In the genomic region with DNA sequence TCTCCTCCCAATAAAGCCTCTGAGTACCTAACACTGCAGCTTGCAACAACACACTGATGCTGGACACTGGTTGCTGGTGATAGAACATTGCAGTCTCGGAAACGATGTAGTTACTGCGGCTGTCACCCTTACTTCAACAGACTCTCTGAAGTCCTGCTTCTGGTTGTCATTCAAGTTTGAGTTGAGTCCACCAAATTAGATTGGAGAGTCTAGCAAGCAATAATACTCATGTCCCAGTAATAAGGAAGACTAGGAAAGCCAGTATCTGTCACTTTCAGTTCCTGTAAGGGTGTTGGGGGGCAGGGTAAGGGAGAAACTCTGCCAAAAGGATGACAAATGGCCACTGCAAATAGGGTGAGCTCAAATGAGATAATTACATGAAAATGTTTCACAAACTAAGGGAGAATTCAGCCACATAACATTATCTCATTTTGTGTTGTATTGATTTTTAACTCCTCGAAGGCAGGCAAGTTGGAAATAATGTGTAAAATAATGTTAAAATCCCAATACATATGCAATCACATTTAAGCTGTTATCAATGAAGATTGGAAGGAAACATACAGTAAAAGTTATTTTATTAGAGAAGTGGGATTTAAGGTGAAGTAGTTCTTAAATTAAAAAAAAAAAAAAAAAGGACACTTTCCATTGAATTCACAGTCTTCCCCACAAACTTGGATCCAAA, we compare ENCODE assay signal across 1 cellular context.
TF ChIP-seq lines count a peak whose summit lies in the region.

No MANE protein-coding gene starts in this region.

TF ChIP-seq in GM23338, 12 proteins besides CTCF, POLR2A, EP300 and RAD21 (continued from another document):
- TF ChIP-seq, protein P1, sequence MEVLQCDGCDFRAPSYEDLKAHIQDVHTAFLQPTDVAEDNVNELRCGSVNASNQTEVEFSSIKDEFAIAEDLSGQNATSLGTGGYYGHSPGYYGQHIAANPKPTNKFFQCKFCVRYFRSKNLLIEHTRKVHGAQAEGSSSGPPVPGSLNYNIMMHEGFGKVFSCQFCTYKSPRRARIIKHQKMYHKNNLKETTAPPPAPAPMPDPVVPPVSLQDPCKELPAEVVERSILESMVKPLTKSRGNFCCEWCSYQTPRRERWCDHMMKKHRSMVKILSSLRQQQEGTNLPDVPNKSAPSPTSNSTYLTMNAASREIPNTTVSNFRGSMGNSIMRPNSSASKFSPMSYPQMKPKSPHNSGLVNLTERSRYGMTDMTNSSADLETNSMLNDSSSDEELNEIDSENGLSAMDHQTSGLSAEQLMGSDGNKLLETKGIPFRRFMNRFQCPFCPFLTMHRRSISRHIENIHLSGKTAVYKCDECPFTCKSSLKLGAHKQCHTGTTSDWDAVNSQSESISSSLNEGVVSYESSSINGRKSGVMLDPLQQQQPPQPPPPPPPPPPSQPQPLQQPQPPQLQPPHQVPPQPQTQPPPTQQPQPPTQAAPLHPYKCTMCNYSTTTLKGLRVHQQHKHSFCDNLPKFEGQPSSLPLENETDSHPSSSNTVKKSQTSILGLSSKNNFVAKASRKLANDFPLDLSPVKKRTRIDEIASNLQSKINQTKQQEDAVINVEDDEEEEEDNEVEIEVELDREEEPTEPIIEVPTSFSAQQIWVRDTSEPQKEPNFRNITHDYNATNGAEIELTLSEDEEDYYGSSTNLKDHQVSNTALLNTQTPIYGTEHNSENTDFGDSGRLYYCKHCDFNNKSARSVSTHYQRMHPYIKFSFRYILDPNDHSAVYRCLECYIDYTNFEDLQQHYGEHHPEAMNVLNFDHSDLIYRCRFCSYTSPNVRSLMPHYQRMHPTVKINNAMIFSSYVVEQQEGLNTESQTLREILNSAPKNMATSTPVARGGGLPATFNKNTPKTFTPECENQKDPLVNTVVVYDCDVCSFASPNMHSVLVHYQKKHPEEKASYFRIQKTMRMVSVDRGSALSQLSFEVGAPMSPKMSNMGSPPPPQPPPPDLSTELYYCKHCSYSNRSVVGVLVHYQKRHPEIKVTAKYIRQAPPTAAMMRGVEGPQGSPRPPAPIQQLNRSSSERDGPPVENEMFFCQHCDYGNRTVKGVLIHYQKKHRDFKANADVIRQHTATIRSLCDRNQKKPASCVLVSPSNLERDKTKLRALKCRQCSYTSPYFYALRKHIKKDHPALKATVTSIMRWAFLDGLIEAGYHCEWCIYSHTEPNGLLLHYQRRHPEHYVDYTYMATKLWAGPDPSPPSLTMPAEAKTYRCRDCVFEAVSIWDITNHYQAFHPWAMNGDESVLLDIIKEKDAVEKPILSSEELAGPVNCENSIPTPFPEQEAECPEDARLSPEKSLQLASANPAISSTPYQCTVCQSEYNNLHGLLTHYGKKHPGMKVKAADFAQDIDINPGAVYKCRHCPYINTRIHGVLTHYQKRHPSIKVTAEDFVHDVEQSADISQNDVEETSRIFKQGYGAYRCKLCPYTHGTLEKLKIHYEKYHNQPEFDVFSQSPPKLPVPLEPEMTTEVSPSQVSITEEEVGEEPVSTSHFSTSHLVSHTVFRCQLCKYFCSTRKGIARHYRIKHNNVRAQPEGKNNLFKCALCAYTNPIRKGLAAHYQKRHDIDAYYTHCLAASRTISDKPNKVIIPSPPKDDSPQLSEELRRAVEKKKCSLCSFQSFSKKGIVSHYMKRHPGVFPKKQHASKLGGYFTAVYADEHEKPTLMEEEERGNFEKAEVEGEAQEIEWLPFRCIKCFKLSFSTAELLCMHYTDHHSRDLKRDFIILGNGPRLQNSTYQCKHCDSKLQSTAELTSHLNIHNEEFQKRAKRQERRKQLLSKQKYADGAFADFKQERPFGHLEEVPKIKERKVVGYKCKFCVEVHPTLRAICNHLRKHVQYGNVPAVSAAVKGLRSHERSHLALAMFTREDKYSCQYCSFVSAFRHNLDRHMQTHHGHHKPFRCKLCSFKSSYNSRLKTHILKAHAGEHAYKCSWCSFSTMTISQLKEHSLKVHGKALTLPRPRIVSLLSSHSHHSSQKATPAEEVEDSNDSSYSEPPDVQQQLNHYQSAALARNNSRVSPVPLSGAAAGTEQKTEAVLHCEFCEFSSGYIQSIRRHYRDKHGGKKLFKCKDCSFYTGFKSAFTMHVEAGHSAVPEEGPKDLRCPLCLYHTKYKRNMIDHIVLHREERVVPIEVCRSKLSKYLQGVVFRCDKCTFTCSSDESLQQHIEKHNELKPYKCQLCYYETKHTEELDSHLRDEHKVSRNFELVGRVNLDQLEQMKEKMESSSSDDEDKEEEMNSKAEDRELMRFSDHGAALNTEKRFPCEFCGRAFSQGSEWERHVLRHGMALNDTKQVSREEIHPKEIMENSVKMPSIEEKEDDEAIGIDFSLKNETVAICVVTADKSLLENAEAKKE (CRISPR knock-in tag; IDR thresholded peaks at IDR 0.05), result no peak
- TF ChIP-seq EZH2phosphoT487 (IDR thresholded peaks at IDR 0.05; ENCODE audit: unreplicated experiment), result no peak
- TF ChIP-seq NANOG (IDR thresholded peaks at IDR 0.05; ENCODE audit: borderline replicate concordance), result no peak
- no peak for TF ChIP-seq POLR2AphosphoS5 (IDR thresholded peaks at IDR 0.05; ENCODE audit: low read depth)
TF ChIP-seq in GM23338: peak in this region for 0.
